ENCODE assay signal across 10 cellular contexts in genomic region chr5:91059409-91059808, GRCh38.
A peak's percentile ranks its signal among the peaks of the same experiment; 100 is the strongest.
DNase-seq lines count a peak whose midpoint lies in the region; ATAC-seq and TF ChIP-seq lines count a peak whose summit lies in the region.
"Had no signal": no experiment of that assay in that cellular context is flagged by ENCODE, and none has a peak within 500 bp of the region (broad histone marks: within the 10 kb centered on the region; RNA-seq: fewer than 3 reads in every experiment).

No MANE protein-coding gene starts in this region.

- no peak for DNase-seq in activated naive CD4-positive, alpha-beta T cell treated with anti-CD3 and anti-CD28 coated beads, Interleukin-2, amount 50 U/mL, for 72 hours (ENCODE audit: low spot score in 2 of 2)
- no peak for DNase-seq in activated naive CD4-positive, alpha-beta T cell treated with anti-CD3 and anti-CD28 coated beads, Interleukin-2, amount 50 U/mL, for 16 hours
- DNase-seq in esophagus squamous epithelium (lab: John Stamatoyannopoulos, UW) (no peak), SIG-M5 treated with dmso at 0.1 percent for 504 hours (lab: John Stamatoyannopoulos, UW; ENCODE audit: unreplicated experiment) (no peak), posterior cingulate gyrus (no peak)
- DNase-seq in central memory CD4-positive, alpha-beta T cell, result no peak
- DNase-seq: stimulated activated CD4-positive, alpha-beta T cell treated with anti-CD3 and anti-CD28 coated beads, Interleukin-2, amount 100 ng/mL, for 48 hours had no signal

- H3K36me3 Mint-ChIP-seq in activated naive CD4-positive, alpha-beta T cell treated with anti-CD3 and anti-CD28 coated beads, Interleukin-2, amount 50 U/mL, for 72 hours, result peaks cover 0 to 6% of the 10 kb centered on the region in 2 donors

- H3K9me3 ChIP-seq in esophagus squamous epithelium, result no peaks in the 10 kb centered on the region

- WGBS in esophagus squamous epithelium, 2 donors, result 31 to 38% methylated on average over 1 of the region's 1 CpG

- no peaks in the 10 kb centered on the region for H3K36me3 ChIP-seq in esophagus squamous epithelium
- H3K36me3 ChIP-seq: neural progenitor cell had no signal

- TF ChIP-seq POLR2A in esophagus squamous epithelium (IDR thresholded peaks at IDR 0.05), result no peak

- H3K27ac Mint-ChIP-seq in activated naive CD4-positive, alpha-beta T cell treated with anti-CD3 and anti-CD28 coated beads, Interleukin-2, amount 50 U/mL, for 72 hours, result no peak overlapping the region
- H3K27ac Mint-ChIP-seq: neural progenitor cell had no signal

- H3K27me3 ChIP-seq in esophagus squamous epithelium, result no peaks in the 10 kb centered on the region
- H3K27me3 ChIP-seq: neural progenitor cell had no signal

- no peak overlapping the region for H3K4me3 ChIP-seq in esophagus squamous epithelium
- H3K4me3 ChIP-seq: neural progenitor cell had no signal

- H3K27ac ChIP-seq in esophagus squamous epithelium, result peak overlapping the region in 1 of 4 donors; percentile 46
- H3K27ac ChIP-seq: neural progenitor cell had no signal

- peaks cover 0 to 15% (median 8%) of the 10 kb centered on the region in 3 donors for H3K4me1 ChIP-seq in esophagus squamous epithelium

- TF ChIP-seq CTCF in esophagus squamous epithelium (IDR thresholded peaks at IDR 0.05), result no peak

- intact Hi-C loops in esophagus squamous epithelium (cut with DNase I) (no loop called here), posterior cingulate gyrus (cut with DNase I) (no loop called here)

- H3K9me3 Mint-ChIP-seq in activated naive CD4-positive, alpha-beta T cell treated with anti-CD3 and anti-CD28 coated beads, Interleukin-2, amount 50 U/mL, for 72 hours, result no peaks in the 10 kb centered on the region
- H3K9me3 Mint-ChIP-seq: neural progenitor cell had no signal

- ATAC-seq in activated naive CD4-positive, alpha-beta T cell treated with anti-CD3 and anti-CD28 coated beads, Interleukin-2, amount 50 U/mL, for 72 hours, result peak; percentile 92 to 98
- peak; percentile 76 for ATAC-seq in HG02763 (IDR thresholded peaks at IDR 0.05; ENCODE audit: unreplicated experiment)
- ATAC-seq in HG03565 (IDR thresholded peaks at IDR 0.05; ENCODE audit: unreplicated experiment), result peak; percentile 94
